Comparison of ENCODE assay signal across 1 cellular context in genomic region chr1:5373281-5373680, GRCh38.
TF ChIP-seq lines count a peak whose summit lies in the region.

No MANE protein-coding gene starts in this region.

TF ChIP-seq in liver, 16 proteins besides CTCF, POLR2A, EP300 and RAD21 (continued from another document):
- TF ChIP-seq JUND (IDR thresholded peaks at IDR 0.05) (no peak), NR2F2 (IDR thresholded peaks at IDR 0.05) (no peak), HNF4A (conservative IDR thresholded peaks at IDR 0.05) (no peak)
